In genomic region chr15:80309769-80310384, GRCh38 we compare ENCODE assay signal across 8 cellular contexts. TPM values are rescaled to one million over a fixed set of nuclear protein-coding genes. Genes with fewer than 3 reads are reported as not detected.
DNase-seq lines count a peak whose midpoint lies in the region; ATAC-seq, FAIRE-seq and TF ChIP-seq lines count a peak whose summit lies in the region.

No MANE protein-coding gene starts in this region.

- H3K4me3 Mint-ChIP-seq in endothelial cell (ENCODE audit: unreplicated experiment), result no peak overlapping the region

- H3K27ac ChIP-seq in pancreas (no peak overlapping the region), vagina (no peak overlapping the region)

- 43 to 45% methylated on average over 6 of the region's 6 CpGs for WGBS in pancreas, 2 donors

- no peaks in the 10 kb centered on the region for H3K4me1 ChIP-seq in pancreas
- no peaks in the 10 kb centered on the region for H3K4me1 ChIP-seq in vagina

- no peaks in the 10 kb centered on the region for H3K36me3 Mint-ChIP-seq in endothelial cell (ENCODE audit: low read depth, unreplicated experiment)

- H3K36me3 ChIP-seq in GM06990 (ENCODE audit: control insufficient read depth, insufficient read depth, low read length) (no peaks in the 10 kb centered on the region), MG63 (no peaks in the 10 kb centered on the region), pancreas (no peaks in the 10 kb centered on the region), vagina (no peaks in the 10 kb centered on the region)

- peaks cover 2% of the 10 kb centered on the region for H3K4me1 Mint-ChIP-seq in endothelial cell (ENCODE audit: unreplicated experiment)

- TF ChIP-seq CTCF in GM06990 (IDR thresholded peaks at IDR 0.05; ENCODE audit: insufficient read depth, low read length, poor library complexity, severe bottlenecking) (peak; percentile 54), endothelial cell (IDR thresholded peaks at IDR 0.05; ENCODE audit: unreplicated experiment) (peak; percentile 63), pancreas (IDR thresholded peaks at IDR 0.05) (peak in 3 of 4 donors; percentile 16 to 39 (median 22)), vagina (IDR thresholded peaks at IDR 0.05) (no peak)

- H3K9me3 ChIP-seq in MG63 (no peaks in the 10 kb centered on the region), pancreas (no peaks in the 10 kb centered on the region), vagina (no peaks in the 10 kb centered on the region)

- no peak overlapping the region for H3K4me3 ChIP-seq in GM06990 (replicated peaks; ENCODE audit: low read depth, low read length)
- no peak overlapping the region for H3K4me3 ChIP-seq in MG63
- H3K4me3 ChIP-seq in pancreas, result no peak overlapping the region
- no peak overlapping the region for H3K4me3 ChIP-seq in vagina

- no peak for FAIRE-seq in pancreas (lab: Jason Lieb, UNC)

- H3K27me3 ChIP-seq in GM06990 (replicated peaks; ENCODE audit: control insufficient read depth, insufficient read depth, low read length) (no peaks in the 10 kb centered on the region), MG63 (no peaks in the 10 kb centered on the region), pancreas (no peaks in the 10 kb centered on the region), vagina (no peaks in the 10 kb centered on the region)

- DNase-seq in GM06990 (ENCODE audit: extremely low read depth, insufficient read length), result no peak
- peak; percentile 27 for DNase-seq in MG63
- peak; percentile 42 for DNase-seq in endothelial cell (ENCODE audit: low spot score)
- peak in 1 of 6 donors; percentile 18 for DNase-seq in pancreas
- no peak for DNase-seq in activated naive CD4-positive, alpha-beta T cell treated with anti-CD3 and anti-CD28 coated beads, Interleukin-2, amount 50 U/mL, for 16 hours
- no peak for DNase-seq in vagina (ENCODE audit: extremely low spot score in 2 of 2)
- DNase-seq in activated T-cell treated with anti-CD3 and anti-CD28 coated beads for 4 hours, result no peak

- ATAC-seq in pancreas (peak; percentile 48 to 86 (median 70)), GM19463 (IDR thresholded peaks at IDR 0.05; ENCODE audit: unreplicated experiment) (no peak)

- TF ChIP-seq POLR2A in vagina (IDR thresholded peaks at IDR 0.05), result no peak

- H3K27me3 Mint-ChIP-seq in endothelial cell (ENCODE audit: unreplicated experiment), result no peaks in the 10 kb centered on the region

- H3K27ac Mint-ChIP-seq in endothelial cell (ENCODE audit: unreplicated experiment), result no peak overlapping the region

- no peaks in the 10 kb centered on the region for H3K9me3 Mint-ChIP-seq in endothelial cell (ENCODE audit: unreplicated experiment)

- intact Hi-C loops in pancreas (cut with DNase I), result no loop called here
- intact Hi-C loops in vagina (cut with DNase I), result no loop called here

RNA-seq across cellular contexts. Expression of gene CTXND1, which starts 57.9 kb away (rescaled TPM):
- not detected in 2 replicates for total RNA-seq in MG63 (2014; rRNA removed; shearing (Covaris generic); ENCODE audit: low replicate concordance)
- total RNA-seq in endothelial cell (ENCODE audit: unreplicated experiment) (0.03 TPM), pancreas (under 1 TPM; 0.37 to 0.98 (median 0.61) TPM), vagina (0.49 TPM)
- polyA plus RNA-seq in pancreas, result 1 to 10 TPM in 1 of 2 donors, under 1 TPM in 1; 0.42 to 1.4 TPM

Comparison
In these comparisons a context has a peak if more than half of its experiments do, and no peak if none do; other contexts are left out.
1. DNase-seq: peak in MG63 (single experiment) and endothelial cell (single experiment); none in GM06990 (single experiment), activated naive CD4-positive, alpha-beta T cell treated with anti-CD3 and anti-CD28 coated beads, Interleukin-2, amount 50 U/mL, for 16 hours (single experiment), vagina (0 of 2) and activated T-cell treated with anti-CD3 and anti-CD28 coated beads for 4 hours (single experiment).
2. CTCF ChIP-seq: peak in GM06990 (single experiment), endothelial cell (single experiment) and pancreas (3 of 4); none in vagina (0 of 3).